ENCODE assay signal across 2 cellular contexts in genomic region chr17:63869491-63870291, GRCh38.
TF ChIP-seq lines count a peak whose summit lies in the region.

No MANE protein-coding gene starts in this region.

TF ChIP-seq in A549, 52 proteins besides CTCF, POLR2A, EP300 and RAD21:
- peak; percentile 86 for TF ChIP-seq MAFK (IDR thresholded peaks at IDR 0.05; ENCODE audit: partially characterized antibody)

TF ChIP-seq in IMR-90, 13 proteins besides CTCF, POLR2A, EP300 and RAD21:
- TF ChIP-seq MAFK (IDR thresholded peaks at IDR 0.05; ENCODE audit: low read depth, low read length) = peak; percentile 68
